Comparison of ENCODE assay signal across 1 cellular context in the genomic region with DNA sequence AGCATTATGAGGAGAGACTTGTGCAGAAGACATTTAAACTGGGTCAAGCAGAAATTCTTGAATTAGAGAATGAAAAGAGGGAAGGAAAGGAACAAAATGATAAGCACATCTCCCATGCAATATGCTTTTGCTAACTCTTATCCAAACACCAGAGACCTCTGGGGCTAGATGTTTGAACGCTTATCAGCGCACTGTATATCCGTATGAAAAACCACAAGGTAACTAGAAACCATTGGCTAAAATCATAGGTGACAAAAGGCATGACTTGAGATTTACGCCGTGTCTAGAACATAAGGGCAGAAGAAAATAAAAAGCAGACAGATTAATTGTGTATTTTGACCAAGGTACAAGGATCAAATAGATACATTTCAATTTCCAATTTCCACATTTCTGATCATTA.
TF ChIP-seq lines count a peak whose summit lies in the region.

No MANE protein-coding gene starts in this region.

TF ChIP-seq in K562, 482 proteins besides CTCF, POLR2A, EP300 and RAD21 (continued from another document and continues in another):
- no peak for TF ChIP-seq IRF9 (tag; IDR thresholded peaks at IDR 0.05)
- no peak for TF ChIP-seq ZNF766 (CRISPR knock-in tag; conservative IDR thresholded peaks at IDR 0.05)
- TF ChIP-seq, protein P1, sequence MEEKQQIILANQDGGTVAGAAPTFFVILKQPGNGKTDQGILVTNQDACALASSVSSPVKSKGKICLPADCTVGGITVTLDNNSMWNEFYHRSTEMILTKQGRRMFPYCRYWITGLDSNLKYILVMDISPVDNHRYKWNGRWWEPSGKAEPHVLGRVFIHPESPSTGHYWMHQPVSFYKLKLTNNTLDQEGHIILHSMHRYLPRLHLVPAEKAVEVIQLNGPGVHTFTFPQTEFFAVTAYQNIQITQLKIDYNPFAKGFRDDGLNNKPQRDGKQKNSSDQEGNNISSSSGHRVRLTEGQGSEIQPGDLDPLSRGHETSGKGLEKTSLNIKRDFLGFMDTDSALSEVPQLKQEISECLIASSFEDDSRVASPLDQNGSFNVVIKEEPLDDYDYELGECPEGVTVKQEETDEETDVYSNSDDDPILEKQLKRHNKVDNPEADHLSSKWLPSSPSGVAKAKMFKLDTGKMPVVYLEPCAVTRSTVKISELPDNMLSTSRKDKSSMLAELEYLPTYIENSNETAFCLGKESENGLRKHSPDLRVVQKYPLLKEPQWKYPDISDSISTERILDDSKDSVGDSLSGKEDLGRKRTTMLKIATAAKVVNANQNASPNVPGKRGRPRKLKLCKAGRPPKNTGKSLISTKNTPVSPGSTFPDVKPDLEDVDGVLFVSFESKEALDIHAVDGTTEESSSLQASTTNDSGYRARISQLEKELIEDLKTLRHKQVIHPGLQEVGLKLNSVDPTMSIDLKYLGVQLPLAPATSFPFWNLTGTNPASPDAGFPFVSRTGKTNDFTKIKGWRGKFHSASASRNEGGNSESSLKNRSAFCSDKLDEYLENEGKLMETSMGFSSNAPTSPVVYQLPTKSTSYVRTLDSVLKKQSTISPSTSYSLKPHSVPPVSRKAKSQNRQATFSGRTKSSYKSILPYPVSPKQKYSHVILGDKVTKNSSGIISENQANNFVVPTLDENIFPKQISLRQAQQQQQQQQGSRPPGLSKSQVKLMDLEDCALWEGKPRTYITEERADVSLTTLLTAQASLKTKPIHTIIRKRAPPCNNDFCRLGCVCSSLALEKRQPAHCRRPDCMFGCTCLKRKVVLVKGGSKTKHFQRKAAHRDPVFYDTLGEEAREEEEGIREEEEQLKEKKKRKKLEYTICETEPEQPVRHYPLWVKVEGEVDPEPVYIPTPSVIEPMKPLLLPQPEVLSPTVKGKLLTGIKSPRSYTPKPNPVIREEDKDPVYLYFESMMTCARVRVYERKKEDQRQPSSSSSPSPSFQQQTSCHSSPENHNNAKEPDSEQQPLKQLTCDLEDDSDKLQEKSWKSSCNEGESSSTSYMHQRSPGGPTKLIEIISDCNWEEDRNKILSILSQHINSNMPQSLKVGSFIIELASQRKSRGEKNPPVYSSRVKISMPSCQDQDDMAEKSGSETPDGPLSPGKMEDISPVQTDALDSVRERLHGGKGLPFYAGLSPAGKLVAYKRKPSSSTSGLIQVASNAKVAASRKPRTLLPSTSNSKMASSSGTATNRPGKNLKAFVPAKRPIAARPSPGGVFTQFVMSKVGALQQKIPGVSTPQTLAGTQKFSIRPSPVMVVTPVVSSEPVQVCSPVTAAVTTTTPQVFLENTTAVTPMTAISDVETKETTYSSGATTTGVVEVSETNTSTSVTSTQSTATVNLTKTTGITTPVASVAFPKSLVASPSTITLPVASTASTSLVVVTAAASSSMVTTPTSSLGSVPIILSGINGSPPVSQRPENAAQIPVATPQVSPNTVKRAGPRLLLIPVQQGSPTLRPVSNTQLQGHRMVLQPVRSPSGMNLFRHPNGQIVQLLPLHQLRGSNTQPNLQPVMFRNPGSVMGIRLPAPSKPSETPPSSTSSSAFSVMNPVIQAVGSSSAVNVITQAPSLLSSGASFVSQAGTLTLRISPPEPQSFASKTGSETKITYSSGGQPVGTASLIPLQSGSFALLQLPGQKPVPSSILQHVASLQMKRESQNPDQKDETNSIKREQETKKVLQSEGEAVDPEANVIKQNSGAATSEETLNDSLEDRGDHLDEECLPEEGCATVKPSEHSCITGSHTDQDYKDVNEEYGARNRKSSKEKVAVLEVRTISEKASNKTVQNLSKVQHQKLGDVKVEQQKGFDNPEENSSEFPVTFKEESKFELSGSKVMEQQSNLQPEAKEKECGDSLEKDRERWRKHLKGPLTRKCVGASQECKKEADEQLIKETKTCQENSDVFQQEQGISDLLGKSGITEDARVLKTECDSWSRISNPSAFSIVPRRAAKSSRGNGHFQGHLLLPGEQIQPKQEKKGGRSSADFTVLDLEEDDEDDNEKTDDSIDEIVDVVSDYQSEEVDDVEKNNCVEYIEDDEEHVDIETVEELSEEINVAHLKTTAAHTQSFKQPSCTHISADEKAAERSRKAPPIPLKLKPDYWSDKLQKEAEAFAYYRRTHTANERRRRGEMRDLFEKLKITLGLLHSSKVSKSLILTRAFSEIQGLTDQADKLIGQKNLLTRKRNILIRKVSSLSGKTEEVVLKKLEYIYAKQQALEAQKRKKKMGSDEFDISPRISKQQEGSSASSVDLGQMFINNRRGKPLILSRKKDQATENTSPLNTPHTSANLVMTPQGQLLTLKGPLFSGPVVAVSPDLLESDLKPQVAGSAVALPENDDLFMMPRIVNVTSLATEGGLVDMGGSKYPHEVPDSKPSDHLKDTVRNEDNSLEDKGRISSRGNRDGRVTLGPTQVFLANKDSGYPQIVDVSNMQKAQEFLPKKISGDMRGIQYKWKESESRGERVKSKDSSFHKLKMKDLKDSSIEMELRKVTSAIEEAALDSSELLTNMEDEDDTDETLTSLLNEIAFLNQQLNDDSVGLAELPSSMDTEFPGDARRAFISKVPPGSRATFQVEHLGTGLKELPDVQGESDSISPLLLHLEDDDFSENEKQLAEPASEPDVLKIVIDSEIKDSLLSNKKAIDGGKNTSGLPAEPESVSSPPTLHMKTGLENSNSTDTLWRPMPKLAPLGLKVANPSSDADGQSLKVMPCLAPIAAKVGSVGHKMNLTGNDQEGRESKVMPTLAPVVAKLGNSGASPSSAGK (IDR thresholded peaks at IDR 0.05), result no peak
- TF ChIP-seq NRF1 (conservative IDR thresholded peaks at IDR 0.05 in 1 of 2, IDR thresholded peaks at IDR 0.05 in 1 of 2), result no peak
- no peak for TF ChIP-seq DACH1 (IDR thresholded peaks at IDR 0.05; ENCODE audit: partially characterized antibody)
- TF ChIP-seq POLR2AphosphoS5 (IDR thresholded peaks at IDR 0.05; ENCODE audit: control insufficient read depth, insufficient read depth, low read depth, low read length), result peak; percentile 36; the same call in 1 of the 2 replicates
- TF ChIP-seq PHF21A (IDR thresholded peaks at IDR 0.05; ENCODE audit: borderline replicate concordance, low read depth), result no peak
- no peak for TF ChIP-seq ZC3H8 (IDR thresholded peaks at IDR 0.05)
- TF ChIP-seq MYBL2 (IDR thresholded peaks at IDR 0.05; ENCODE audit: low read depth), result no peak
- TF ChIP-seq MYBL2 (CRISPR knock-in tag; IDR thresholded peaks at IDR 0.05; ENCODE audit: borderline replicate concordance), result no peak
- peak; percentile 87 for TF ChIP-seq CBFA2T3 (IDR thresholded peaks at IDR 0.05)
- TF ChIP-seq KHSRP (IDR thresholded peaks at IDR 0.05), result no peak
- TF ChIP-seq NR0B1 (IDR thresholded peaks at IDR 0.05; ENCODE audit: partially characterized antibody), result no peak
- TF ChIP-seq MTF1 (CRISPR knock-in tag; IDR thresholded peaks at IDR 0.05; ENCODE audit: borderline replicate concordance), result no peak
- TF ChIP-seq RFX1 (IDR thresholded peaks at IDR 0.05), result no peak
- TF ChIP-seq SOX6 (IDR thresholded peaks at IDR 0.05), result peak; percentile 64
- no peak for TF ChIP-seq ARID3B (CRISPR knock-in tag; IDR thresholded peaks at IDR 0.05; ENCODE audit: borderline replicate concordance)
- TF ChIP-seq ZNF174 (CRISPR knock-in tag; IDR thresholded peaks at IDR 0.05), result no peak
- no peak for TF ChIP-seq TEAD1 (CRISPR knock-in tag; IDR thresholded peaks at IDR 0.05)
- 0 out of 2 replicates have a peak, but pooled peaks have one; percentile 42 for TF ChIP-seq DPF2 (IDR thresholded peaks at IDR 0.05)
- TF ChIP-seq, protein P2, sequence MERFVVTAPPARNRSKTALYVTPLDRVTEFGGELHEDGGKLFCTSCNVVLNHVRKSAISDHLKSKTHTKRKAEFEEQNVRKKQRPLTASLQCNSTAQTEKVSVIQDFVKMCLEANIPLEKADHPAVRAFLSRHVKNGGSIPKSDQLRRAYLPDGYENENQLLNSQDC (CRISPR knock-in tag; IDR thresholded peaks at IDR 0.05), result no peak
- TF ChIP-seq PHF8 (IDR thresholded peaks at IDR 0.05; ENCODE audit: borderline replicate concordance, low read length), result no peak
- no peak for TF ChIP-seq RBBP5 (IDR thresholded peaks at IDR 0.05; ENCODE audit: borderline replicate concordance, insufficient read depth, low read length, poor library complexity, severe bottlenecking)
- peak; percentile 62; the same call in 1 of the 2 replicates for TF ChIP-seq ESRRA (IDR thresholded peaks at IDR 0.05; ENCODE audit: borderline replicate concordance, low read depth)
- TF ChIP-seq CCNT2 (IDR thresholded peaks at IDR 0.05; ENCODE audit: borderline replicate concordance, extremely low read depth, insufficient read length, low read depth, low read length), result peak; percentile 44
- TF ChIP-seq ZNF584 (CRISPR knock-in tag; IDR thresholded peaks at IDR 0.05; ENCODE audit: low read depth), result no peak
- no peak for TF ChIP-seq CBFB (CRISPR knock-in tag; IDR thresholded peaks at IDR 0.05)
- TF ChIP-seq BRD9 (IDR thresholded peaks at IDR 0.05; ENCODE audit: low read depth, partially characterized antibody), result no peak
- no peak for TF ChIP-seq DNMT1 (IDR thresholded peaks at IDR 0.05)
- TF ChIP-seq, protein P3, sequence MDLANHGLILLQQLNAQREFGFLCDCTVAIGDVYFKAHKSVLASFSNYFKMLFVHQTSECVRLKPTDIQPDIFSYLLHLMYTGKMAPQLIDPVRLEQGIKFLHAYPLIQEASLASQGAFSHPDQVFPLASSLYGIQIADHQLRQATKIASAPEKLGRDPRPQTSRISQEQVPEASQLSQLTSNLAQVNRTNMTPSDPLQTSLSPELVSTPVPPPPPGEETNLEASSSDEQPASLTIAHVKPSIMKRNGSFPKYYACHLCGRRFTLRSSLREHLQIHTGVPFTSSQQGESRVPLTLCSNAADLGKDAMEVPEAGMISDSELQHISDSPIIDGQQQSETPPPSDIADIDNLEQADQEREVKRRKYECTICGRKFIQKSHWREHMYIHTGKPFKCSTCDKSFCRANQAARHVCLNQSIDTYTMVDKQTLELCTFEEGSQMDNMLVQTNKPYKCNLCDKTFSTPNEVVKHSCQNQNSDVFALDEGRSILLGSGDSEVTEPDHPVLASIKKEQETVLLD (IDR thresholded peaks at IDR 0.05), result no peak
- no peak for TF ChIP-seq FOXP1 (CRISPR knock-in tag; IDR thresholded peaks at IDR 0.05)
- TF ChIP-seq STAT5B (CRISPR knock-in tag; IDR thresholded peaks at IDR 0.05), result no peak
- no peak for TF ChIP-seq ZSCAN32 (CRISPR knock-in tag; IDR thresholded peaks at IDR 0.05)
- TF ChIP-seq ZNF76 (CRISPR knock-in tag; IDR thresholded peaks at IDR 0.05; ENCODE audit: borderline replicate concordance), result no peak
- TF ChIP-seq PHB2 (IDR thresholded peaks at IDR 0.05; ENCODE audit: low read depth), result no peak
- no peak for TF ChIP-seq NFATC3 (IDR thresholded peaks at IDR 0.05)
- no peak for TF ChIP-seq NFE2 (IDR thresholded peaks at IDR 0.05; ENCODE audit: low read depth)
- TF ChIP-seq MTA2 (IDR thresholded peaks at IDR 0.05; ENCODE audit: low read depth), result peak; percentile 52
- TF ChIP-seq TEAD4 (IDR thresholded peaks at IDR 0.05; ENCODE audit: low read length), result peak; percentile 97
- TF ChIP-seq TEAD4 (CRISPR knock-in tag; IDR thresholded peaks at IDR 0.05; ENCODE audit: borderline replicate concordance), result no peak
- no peak for TF ChIP-seq C11orf30 (IDR thresholded peaks at IDR 0.05; ENCODE audit: low read depth)
- TF ChIP-seq TAF9B (IDR thresholded peaks at IDR 0.05; ENCODE audit: partially characterized antibody), result no peak
- TF ChIP-seq SMARCA4 (IDR thresholded peaks at IDR 0.05), result peak; percentile 57
- no peak for TF ChIP-seq PBX2 (CRISPR knock-in tag; IDR thresholded peaks at IDR 0.05; ENCODE audit: low read depth)
- TF ChIP-seq PBX2 (tag; conservative IDR thresholded peaks at IDR 0.05; ENCODE audit: low read depth), result no peak
- TF ChIP-seq ZNF384 (IDR thresholded peaks at IDR 0.05; ENCODE audit: low read depth, low read length), result no peak
- no peak for TF ChIP-seq SREBF2 (CRISPR knock-in tag; IDR thresholded peaks at IDR 0.05)
- no peak for TF ChIP-seq SIX5 (IDR thresholded peaks at IDR 0.05; ENCODE audit: borderline replicate concordance in 1 of 2, insufficient read depth in 1 of 2, low read depth in 1 of 2, low read length in 2 of 2)
- no peak for TF ChIP-seq SMARCC2 (IDR thresholded peaks at IDR 0.05; ENCODE audit: low read depth)
